In genomic region chr2:72035518-72036172, GRCh38 we compare ENCODE assay signal across 2 cellular contexts.
TF ChIP-seq lines count a peak whose summit lies in the region.

No MANE protein-coding gene starts in this region.

TF ChIP-seq in SK-N-SH, 30 proteins besides CTCF, POLR2A, EP300 and RAD21 (continued from another document):
- TF ChIP-seq ZBTB33 (IDR thresholded peaks at IDR 0.05; ENCODE audit: borderline replicate concordance, low read depth) (no peak), FOSL2 (IDR thresholded peaks at IDR 0.05; ENCODE audit: borderline replicate concordance, low read depth) (no peak), POLR2AphosphoS5 (IDR thresholded peaks at IDR 0.05; ENCODE audit: low read depth, low read length) (no peak), GABPA (IDR thresholded peaks at IDR 0.05; ENCODE audit: low read depth) (no peak), EZH2phosphoT487 (IDR thresholded peaks at IDR 0.05; ENCODE audit: borderline replicate concordance, low read depth) (no peak), YY1 (IDR thresholded peaks at IDR 0.05; ENCODE audit: low read depth) (no peak), SMC3 (IDR thresholded peaks at IDR 0.05; ENCODE audit: low read depth, low read length) (no peak), FOXJ3 (CRISPR knock-in tag; IDR thresholded peaks at IDR 0.05) (no peak), USF2 (IDR thresholded peaks at IDR 0.05; ENCODE audit: borderline replicate concordance, low read depth, low read length) (no peak)

TF ChIP-seq in SK-N-SH treated with all-trans-retinoic acid at 6 μM for 48 hours, 23 proteins besides CTCF, POLR2A, EP300 and RAD21 (continued from another document):
- TF ChIP-seq TSHZ2 (CRISPR knock-in tag; IDR thresholded peaks at IDR 0.05) (no peak), ZNF565 (CRISPR knock-in tag; conservative IDR thresholded peaks at IDR 0.05; ENCODE audit: low read depth) (no peak), OSR1 (CRISPR knock-in tag; IDR thresholded peaks at IDR 0.05) (no peak), ESRRG (CRISPR knock-in tag; IDR thresholded peaks at IDR 0.05) (no peak), RARB (CRISPR knock-in tag; IDR thresholded peaks at IDR 0.05) (no peak), ZFP3 (CRISPR knock-in tag; IDR thresholded peaks at IDR 0.05) (no peak)
TF ChIP-seq in SK-N-SH treated with all-trans-retinoic acid at 6 μM for 48 hours: peak in this region for 0.
